Comparison of ENCODE assay signal across 29 cellular contexts in genomic region chr5:130975299-130975698, GRCh38.
"Had no signal": no experiment of that assay in that cellular context is flagged by ENCODE, and none has a peak within 500 bp of the region (broad histone marks: within the 10 kb centered on the region; RNA-seq: fewer than 3 reads in every experiment).

No MANE protein-coding gene starts in this region.

- H3K27me3 Mint-ChIP-seq: activated naive CD4-positive, alpha-beta T cell treated with anti-CD3 and anti-CD28 coated beads, Interleukin-2, amount 50 U/mL, for 24 hours had no signal

- H3K4me2 ChIP-seq: smooth muscle cell had no signal

- H3K4me1 Mint-ChIP-seq: activated CD4-positive, alpha-beta memory T cell treated with anti-CD3 and anti-CD28 coated beads, Interleukin-2, amount 10 ng/mL, durations not matched to agents 7 days and 5 days; activated CD4-positive, alpha-beta T cell treated with anti-CD3 and anti-CD28 coated beads, Interleukin-2, amount 10 ng/mL, durations not matched to agents 7 days and 5 days; activated naive CD4-positive, alpha-beta T cell treated with anti-CD3 and anti-CD28 coated beads, Interleukin-2, amount 50 U/mL, for 24 hours; activated naive CD8-positive, alpha-beta T cell treated with anti-CD3 and anti-CD28 coated beads, Interleukin-2, amount 50 U/mL, for 24 hours; activated T-helper 17 cell treated with anti-CD3 and anti-CD28 coated beads, Interleukin-2, amount 50 U/mL, for 72 hours; naive thymus-derived CD8-positive, alpha-beta T cell; neural crest cell; stimulated activated naive B cell treated with anti-CD40 and anti-IgM and Interleukin-4, amounts not matched to agents 10 μg/mL and 1 μg/mL and 100 μg/mL, for 72 hours had no signal

- H3K4me3 Mint-ChIP-seq: activated CD4-positive, alpha-beta memory T cell treated with anti-CD3 and anti-CD28 coated beads, Interleukin-2, amount 10 ng/mL, durations not matched to agents 7 days and 5 days; activated CD4-positive, alpha-beta T cell treated with anti-CD3 and anti-CD28 coated beads, Interleukin-2, amount 10 ng/mL, durations not matched to agents 7 days and 5 days; activated naive CD4-positive, alpha-beta T cell treated with anti-CD3 and anti-CD28 coated beads, Interleukin-2, amount 50 U/mL, for 24 hours; activated naive CD8-positive, alpha-beta T cell treated with anti-CD3 and anti-CD28 coated beads, Interleukin-2, amount 50 U/mL, for 24 hours; activated T-cell treated with anti-CD3 and anti-CD28 coated beads, Interleukin-2, amount 50 U/mL, for 4 hours; activated T-helper 17 cell treated with anti-CD3 and anti-CD28 coated beads, Interleukin-2, amount 50 U/mL, for 72 hours; effector memory CD8-positive, alpha-beta T cell; mesothelial cell of epicardium; naive thymus-derived CD8-positive, alpha-beta T cell; neural crest cell; stimulated activated naive B cell treated with anti-CD40 and anti-IgM and Interleukin-4, amounts not matched to agents 10 μg/mL and 1 μg/mL and 100 μg/mL, for 72 hours had no signal

- H3K4me1 ChIP-seq: heart left ventricle, left ventricle myocardium inferior, right atrium auricular region, suprapubic skin had no signal

- H3K27ac ChIP-seq: heart left ventricle, left ventricle myocardium inferior, right atrium auricular region, suprapubic skin, transverse colon had no signal

- H3K36me3 ChIP-seq: heart left ventricle, left ventricle myocardium inferior, right atrium auricular region, suprapubic skin, transverse colon had no signal

- ATAC-seq: activated naive CD8-positive, alpha-beta T cell treated with anti-CD3 and anti-CD28 coated beads, Interleukin-2, amount 50 U/mL, for 24 hours; activated T-cell treated with anti-CD3 and anti-CD28 coated beads, Interleukin-2, amount 50 U/mL, for 4 hours; activated T-helper 17 cell treated with anti-CD3 and anti-CD28 coated beads, Interleukin-2, amount 50 U/mL, for 72 hours; effector memory CD8-positive, alpha-beta T cell; esophagus mucosa; heart left ventricle; naive thymus-derived CD8-positive, alpha-beta T cell; stimulated activated naive B cell treated with anti-CD40 and anti-IgM and Interleukin-4, amounts not matched to agents 10 μg/mL and 1 μg/mL and 100 μg/mL, for 72 hours had no signal

- FAIRE-seq: endothelial cell of umbilical vein, urothelium cell line had no signal

- DNase-seq: activated CD4-positive, alpha-beta memory T cell treated with anti-CD3 and anti-CD28 coated beads, Interleukin-2, amount 10 ng/mL, durations not matched to agents 7 days and 5 days; activated CD4-positive, alpha-beta T cell treated with anti-CD3 and anti-CD28 coated beads for 1 hour; activated CD4-positive, alpha-beta T cell treated with anti-CD3 and anti-CD28 coated beads, Interleukin-2, amount 10 ng/mL, durations not matched to agents 7 days and 5 days; activated gamma-delta T cell treated with Interleukin-2 at 50 U/mL for 16 hours; activated naive CD8-positive, alpha-beta T cell treated with anti-CD3 and anti-CD28 coated beads, Interleukin-2, amount 50 U/mL, for 24 hours; activated T-cell treated with anti-CD3 and anti-CD28 coated beads, Interleukin-2, amount 50 U/mL, for 4 hours; amygdala; cortex of kidney; effector memory CD8-positive, alpha-beta T cell; foreskin fibroblast; heart left ventricle; kidney glomerular epithelial cell; left ventricle myocardium inferior; naive thymus-derived CD8-positive, alpha-beta T cell; nucleus accumbens; stimulated activated CD4-positive, alpha-beta T cell treated with anti-CD3 and anti-CD28 coated beads, Interleukin-1b, Interleukin-23, amount 100 ng/mL, for 48 hours; stimulated activated naive B cell treated with anti-CD40 and anti-IgM and Interleukin-4, amounts not matched to agents 10 μg/mL and 1 μg/mL and 100 μg/mL, for 72 hours; T-helper 2 cell; transverse colon had no signal

- H3K27ac Mint-ChIP-seq: activated CD4-positive, alpha-beta memory T cell treated with anti-CD3 and anti-CD28 coated beads, Interleukin-2, amount 10 ng/mL, durations not matched to agents 7 days and 5 days; activated CD4-positive, alpha-beta T cell treated with anti-CD3 and anti-CD28 coated beads, Interleukin-2, amount 10 ng/mL, durations not matched to agents 7 days and 5 days; activated naive CD4-positive, alpha-beta T cell treated with anti-CD3 and anti-CD28 coated beads, Interleukin-2, amount 50 U/mL, for 24 hours; activated naive CD8-positive, alpha-beta T cell treated with anti-CD3 and anti-CD28 coated beads, Interleukin-2, amount 50 U/mL, for 24 hours; activated T-helper 17 cell treated with anti-CD3 and anti-CD28 coated beads, Interleukin-2, amount 50 U/mL, for 72 hours; effector memory CD8-positive, alpha-beta T cell; mesothelial cell of epicardium; naive thymus-derived CD8-positive, alpha-beta T cell; stimulated activated naive B cell treated with anti-CD40 and anti-IgM and Interleukin-4, amounts not matched to agents 10 μg/mL and 1 μg/mL and 100 μg/mL, for 72 hours had no signal

- H3K36me3 Mint-ChIP-seq: mesothelial cell of epicardium; stimulated activated naive B cell treated with anti-CD40 and anti-IgM and Interleukin-4, amounts not matched to agents 10 μg/mL and 1 μg/mL and 100 μg/mL, for 72 hours had no signal

- H3K9me3 ChIP-seq: heart left ventricle, left ventricle myocardium inferior, right atrium auricular region, suprapubic skin, transverse colon had no signal

- H3K9me3 Mint-ChIP-seq: activated CD4-positive, alpha-beta memory T cell treated with anti-CD3 and anti-CD28 coated beads, Interleukin-2, amount 10 ng/mL, durations not matched to agents 7 days and 5 days; activated naive CD4-positive, alpha-beta T cell treated with anti-CD3 and anti-CD28 coated beads, Interleukin-2, amount 50 U/mL, for 24 hours; activated naive CD8-positive, alpha-beta T cell treated with anti-CD3 and anti-CD28 coated beads, Interleukin-2, amount 50 U/mL, for 24 hours; effector memory CD8-positive, alpha-beta T cell; mesothelial cell of epicardium had no signal

- H3K27me3 ChIP-seq: heart left ventricle, right atrium auricular region, suprapubic skin, transverse colon had no signal

- H3K4me3 ChIP-seq: heart left ventricle, left ventricle myocardium inferior, right atrium auricular region, smooth muscle cell, suprapubic skin, transverse colon had no signal
